8 cellular contexts compared by ENCODE assay signal in genomic region chr16:67447508-67448076, GRCh38.
A peak's percentile ranks its signal among the peaks of the same experiment; 100 is the strongest.
DNase-seq lines count a peak whose midpoint lies in the region; ATAC-seq and TF ChIP-seq lines count a peak whose summit lies in the region.

No MANE protein-coding gene starts in this region.

- peak; percentile 39 for TF ChIP-seq CTCF in foreskin fibroblast (IDR thresholded peaks at IDR 0.05; ENCODE audit: low read depth, low read length)

- no peak for ATAC-seq in HG03354 (IDR thresholded peaks at IDR 0.05; ENCODE audit: poor library complexity, severe bottlenecking, unreplicated experiment)
- ATAC-seq in GM19023 (IDR thresholded peaks at IDR 0.05; ENCODE audit: unreplicated experiment): no peak

- peak; percentile 19 for DNase-seq in NCI-H2171 treated with DMSO at 0.1 percent for 48 hours (lab: John Stamatoyannopoulos, UW)
- DNase-seq in NCI-H2171 (lab: John Stamatoyannopoulos, UW): no peak
- peak; percentile 57 for DNase-seq in NOMO-1 treated with DMSO at 0.1 percent for 48 hours (lab: John Stamatoyannopoulos, UW; ENCODE audit: unreplicated experiment)
- peak; percentile 48 for DNase-seq in activated T-cell treated with anti-CD3 and anti-CD28 coated beads for 4 hours
- DNase-seq in foreskin fibroblast: peak in 1 of 2 donors; percentile 53
- DNase-seq in stimulated activated CD4-positive, alpha-beta T cell treated with anti-CD3 and anti-CD28 coated beads, Interleukin-12 subunit alpha, Interleukin-12 subunit beta, amount 100 ng/mL, for 24 hours (ENCODE audit: low read depth in 2 of 2): peak; percentile 48 to 73

- H3K4me3 ChIP-seq in foreskin fibroblast (ENCODE audit: low read depth in 1 of 2, low read length in 2 of 2): no peak overlapping the region
